14 cellular contexts compared by ENCODE assay signal in the genomic region with DNA sequence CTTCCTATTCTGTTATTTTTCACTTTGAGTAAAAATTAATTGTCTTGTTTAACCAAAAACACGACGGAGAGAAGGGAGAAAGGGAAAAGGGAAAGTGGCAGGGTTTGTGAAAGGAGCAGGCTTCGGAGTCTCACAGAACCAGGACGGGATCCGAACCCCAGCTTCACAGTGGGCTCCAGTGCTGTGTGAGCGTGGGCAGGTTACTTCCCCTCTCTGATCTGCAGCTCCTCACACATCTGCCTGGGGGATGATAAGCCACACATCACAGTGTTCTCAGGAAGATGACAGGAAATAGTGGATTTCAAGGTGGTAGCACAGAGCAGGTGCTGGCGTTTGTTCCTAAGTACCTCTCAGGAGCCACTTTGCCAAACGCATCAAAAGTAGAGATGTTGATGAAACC.
"Had no signal": no experiment of that assay in that cellular context is flagged by ENCODE, and none has a peak within 500 bp of the region (broad histone marks: within the 10 kb centered on the region; RNA-seq: fewer than 3 reads in every experiment).

No MANE protein-coding gene starts in this region.

- ATAC-seq: body of pancreas, heart left ventricle, left cardiac atrium had no signal

- DNase-seq: activated CD4-positive, alpha-beta T cell treated with anti-CD3 and anti-CD28 coated beads for 1 hour; activated CD4-positive, alpha-beta T cell treated with anti-CD3 and anti-CD28 coated beads, Interleukin-2, amount 50 U/mL, for 1 hour; activated gamma-delta T cell treated with Interleukin-2 at 50 U/mL for 16 hours; activated T-cell treated with anti-CD3 and anti-CD28 coated beads, Interleukin-2, amount 50 U/mL, for 1 hour; anterior cingulate cortex; body of pancreas; cortex of kidney; heart left ventricle; left cardiac atrium; nucleus accumbens; stimulated activated CD4-positive, alpha-beta T cell treated with anti-CD3 and anti-CD28 coated beads, Interleukin-2, amount 100 ng/mL, for 48 hours; stimulated activated naive CD4-positive, alpha-beta T cell treated with Interleukin-2 at 50 U/mL for 16 hours; T-helper 9 cell; upper lobe of left lung had no signal
